Comparison of ENCODE assay signal across 1 cellular context in the genomic region with DNA sequence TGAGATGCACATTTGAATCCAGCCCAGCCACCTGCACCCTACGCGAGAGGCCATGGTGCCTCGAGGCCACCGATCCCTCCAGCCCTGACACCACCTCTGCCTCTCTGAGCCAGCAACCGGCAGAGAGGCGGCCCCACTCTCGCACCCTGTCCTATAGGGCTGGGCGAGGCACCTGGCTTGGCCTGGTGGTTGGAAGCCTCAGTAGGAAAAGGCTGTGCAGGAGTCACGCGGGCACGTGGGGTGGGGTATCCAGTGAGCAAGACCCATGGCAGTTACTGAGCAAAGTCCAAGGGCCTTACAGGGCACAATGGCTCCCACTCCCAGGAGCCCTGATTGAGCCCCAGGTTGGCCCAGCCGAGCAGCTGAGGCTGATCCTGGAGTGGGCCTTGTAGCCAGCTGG.
TF ChIP-seq lines count a peak whose summit lies in the region.

No MANE protein-coding gene starts in this region.

TF ChIP-seq in HCT116, 20 proteins besides CTCF, POLR2A, EP300 and RAD21:
- peak; percentile 23; the same call in 1 of the 2 replicates for TF ChIP-seq POLR2AphosphoS5 (IDR thresholded peaks at IDR 0.05; ENCODE audit: low read depth, low read length)
- TF ChIP-seq, protein P1, sequence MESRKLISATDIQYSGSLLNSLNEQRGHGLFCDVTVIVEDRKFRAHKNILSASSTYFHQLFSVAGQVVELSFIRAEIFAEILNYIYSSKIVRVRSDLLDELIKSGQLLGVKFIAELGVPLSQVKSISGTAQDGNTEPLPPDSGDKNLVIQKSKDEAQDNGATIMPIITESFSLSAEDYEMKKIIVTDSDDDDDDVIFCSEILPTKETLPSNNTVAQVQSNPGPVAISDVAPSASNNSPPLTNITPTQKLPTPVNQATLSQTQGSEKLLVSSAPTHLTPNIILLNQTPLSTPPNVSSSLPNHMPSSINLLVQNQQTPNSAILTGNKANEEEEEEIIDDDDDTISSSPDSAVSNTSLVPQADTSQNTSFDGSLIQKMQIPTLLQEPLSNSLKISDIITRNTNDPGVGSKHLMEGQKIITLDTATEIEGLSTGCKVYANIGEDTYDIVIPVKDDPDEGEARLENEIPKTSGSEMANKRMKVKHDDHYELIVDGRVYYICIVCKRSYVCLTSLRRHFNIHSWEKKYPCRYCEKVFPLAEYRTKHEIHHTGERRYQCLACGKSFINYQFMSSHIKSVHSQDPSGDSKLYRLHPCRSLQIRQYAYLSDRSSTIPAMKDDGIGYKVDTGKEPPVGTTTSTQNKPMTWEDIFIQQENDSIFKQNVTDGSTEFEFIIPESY (IDR thresholded peaks at IDR 0.05; ENCODE audit: extremely low read depth, insufficient replicate concordance, low read length), result no peak
